ENCODE assay signal across 21 cellular contexts in genomic region chr15:41961803-41962202, GRCh38. TPM values are rescaled to one million over a fixed set of nuclear protein-coding genes. Genes with fewer than 3 reads are reported as not detected.
"Had no signal": no experiment of that assay in that cellular context is flagged by ENCODE, and none has a peak within 500 bp of the region (broad histone marks: within the 10 kb centered on the region; RNA-seq: fewer than 3 reads in every experiment).

No MANE protein-coding gene starts in this region.

- DNase-seq: activated CD4-positive, alpha-beta T cell treated with anti-CD3 and anti-CD28 coated beads, Interleukin-2, amount 50 U/mL, for 4 hours; activated CD4-positive, CD25-positive, alpha-beta regulatory T cell treated with anti-CD3 and anti-CD28 coated beads, Interleukin-2, amount 50 U/mL, for 72 hours; activated gamma-delta T cell; activated T-cell treated with anti-CD3 and anti-CD28 coated beads, Interleukin-2, amount 50 U/mL, for 24 hours; amygdala; effector CD4-positive, alpha-beta T cell; gastrocnemius medialis; heart right ventricle; spleen; stimulated activated CD4-positive, alpha-beta T cell treated with anti-CD3 and anti-CD28 coated beads, Interleukin-1b, Interleukin-23, amount 100 ng/mL, for 48 hours; SW 1271 had no signal

- H3K4me3 ChIP-seq: coronary artery, gastrocnemius medialis, heart right ventricle, right atrium auricular region, spleen had no signal

- H3K27ac Mint-ChIP-seq: activated naive CD8-positive, alpha-beta T cell; activated T-cell treated with anti-CD3 and anti-CD28 coated beads, Interleukin-2, amount 50 U/mL, for 24 hours; stimulated activated memory B cell treated with anti-CD40 and anti-IgM and Interleukin-4, amounts not matched to agents 10 μg/mL and 1 μg/mL and 100 μg/mL, for 72 hours; T-helper 2 cell treated with Interferon-gamma antibody and Interleukin-4, amounts not matched to agents 5 μg/mL and 100 μg/mL, for 36 hours had no signal

- H3K27me3 ChIP-seq: gastrocnemius medialis, heart right ventricle, right atrium auricular region, spleen had no signal

- H3K9me3 Mint-ChIP-seq: activated T-cell treated with anti-CD3 and anti-CD28 coated beads, Interleukin-2, amount 50 U/mL, for 24 hours; neural crest cell; stimulated activated memory B cell treated with anti-CD40 and anti-IgM and Interleukin-4, amounts not matched to agents 10 μg/mL and 1 μg/mL and 100 μg/mL, for 72 hours; T-helper 2 cell treated with Interferon-gamma antibody and Interleukin-4, amounts not matched to agents 5 μg/mL and 100 μg/mL, for 36 hours; type B pancreatic cell had no signal

- H3K27me3 Mint-ChIP-seq: activated naive CD8-positive, alpha-beta T cell; activated T-cell treated with anti-CD3 and anti-CD28 coated beads, Interleukin-2, amount 50 U/mL, for 24 hours; stimulated activated memory B cell treated with anti-CD40 and anti-IgM and Interleukin-4, amounts not matched to agents 10 μg/mL and 1 μg/mL and 100 μg/mL, for 72 hours; type B pancreatic cell had no signal

- H3K36me3 ChIP-seq: gastrocnemius medialis, right atrium auricular region, spleen had no signal

- H3K27ac ChIP-seq: coronary artery, gastrocnemius medialis, spleen had no signal

- H3K4me1 Mint-ChIP-seq: neural crest cell had no signal

- H3K4me3 Mint-ChIP-seq: activated naive CD8-positive, alpha-beta T cell; activated T-cell treated with anti-CD3 and anti-CD28 coated beads, Interleukin-2, amount 50 U/mL, for 24 hours; mesothelial cell of epicardium; neural crest cell; stimulated activated memory B cell treated with anti-CD40 and anti-IgM and Interleukin-4, amounts not matched to agents 10 μg/mL and 1 μg/mL and 100 μg/mL, for 72 hours; T-helper 2 cell treated with Interferon-gamma antibody and Interleukin-4, amounts not matched to agents 5 μg/mL and 100 μg/mL, for 36 hours had no signal

- H3K9me3 ChIP-seq: gastrocnemius medialis, heart right ventricle, right atrium auricular region, spleen had no signal

- ATAC-seq: gastrocnemius medialis; heart right ventricle; stimulated activated memory B cell treated with anti-CD40 and anti-IgM and Interleukin-4, amounts not matched to agents 10 μg/mL and 1 μg/mL and 100 μg/mL, for 72 hours had no signal

RNA-seq across cellular contexts. Expression of gene PLA2G4E, which starts 59.0 kb away (rescaled TPM):
- total RNA-seq: gastrocnemius medialis, mesothelial cell of epicardium, myocyte, neural crest cell, spleen, subcutaneous adipose tissue had no signal
- polyA plus RNA-seq: spleen had no signal
